In the genomic region with DNA sequence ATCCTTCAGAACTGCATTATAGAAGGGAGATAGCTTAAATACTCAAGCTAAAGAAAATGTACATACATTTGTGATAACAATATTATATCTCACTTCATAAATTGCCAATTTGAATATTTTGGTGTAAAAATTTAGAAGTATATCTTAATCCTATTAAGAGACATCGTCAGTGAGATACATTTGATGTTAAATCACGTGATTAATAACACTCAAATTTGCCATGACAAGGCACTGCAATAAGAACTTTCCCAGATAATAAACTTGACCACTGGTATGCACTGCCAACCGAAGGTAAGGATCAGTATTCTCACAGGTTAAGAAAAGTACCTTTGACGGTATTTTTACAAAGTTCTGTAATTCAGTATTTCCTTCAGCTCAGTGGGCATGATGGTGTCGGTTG, we compare ENCODE assay signal across 2 cellular contexts.
A peak's percentile ranks its signal among the peaks of the same experiment; 100 is the strongest.
TF ChIP-seq lines count a peak whose summit lies in the region.

No MANE protein-coding gene starts in this region.

TF ChIP-seq in HepG2, 621 proteins besides CTCF, POLR2A, EP300 and RAD21:
- no peak for TF ChIP-seq TFE3 (CRISPR knock-in tag; IDR thresholded peaks at IDR 0.05)
- no peak for TF ChIP-seq SNAPC2 (CRISPR knock-in tag; IDR thresholded peaks at IDR 0.05)
- no peak for TF ChIP-seq MAFF (IDR thresholded peaks at IDR 0.05; ENCODE audit: low read depth, low read length)
- TF ChIP-seq RAD51 (IDR thresholded peaks at IDR 0.05; ENCODE audit: borderline replicate concordance) = peak; percentile 61; the same call in 1 of the 2 replicates

TF ChIP-seq in K562, 482 proteins besides CTCF, POLR2A, EP300 and RAD21 (continued from another document):
- peak; percentile 81 for TF ChIP-seq TFE3 (CRISPR knock-in tag; IDR thresholded peaks at IDR 0.05)
- no peak for TF ChIP-seq ATF6 (CRISPR knock-in tag; IDR thresholded peaks at IDR 0.05)
